In genomic region chr1:153670257-153670858, GRCh38 we compare ENCODE assay signal across 8 cellular contexts. TPM values are rescaled to one million over a fixed set of nuclear protein-coding genes. Genes with fewer than 3 reads are reported as not detected.
A peak's percentile ranks its signal among the peaks of the same experiment; 100 is the strongest.
DNase-seq lines count a peak whose midpoint lies in the region; ATAC-seq and TF ChIP-seq lines count a peak whose summit lies in the region.

No MANE protein-coding gene starts in this region.

- intact Hi-C loops in A673 (cut with micrococcal nuclease; ENCODE audit: unreplicated experiment): loop anchor here (2.0 to 5.0 kb wide), 3 partner anchors 158 to 316 kb away; partner anchors contain the start of genes RAB13 and SLC39A1

- H3K27me3 ChIP-seq in A673 (replicated peaks; ENCODE audit: insufficient read depth, low read depth, low read length, poor library complexity) (no peaks in the 10 kb centered on the region), H7 (ENCODE audit: control insufficient read depth, insufficient read depth, low read length) (no peaks in the 10 kb centered on the region), liver (ENCODE audit: control insufficient read depth in 4 of 4, insufficient read depth in 4 of 4, low read length in 3 of 4) (no peaks in the 10 kb centered on the region)

- H3K4me3 ChIP-seq in A673 (ENCODE audit: low read depth, low read length, poor library complexity, severe bottlenecking) (peak overlapping the region; percentile 70), H7 (ENCODE audit: insufficient read depth, low read depth, low read length) (peak overlapping the region; percentile 93), astrocyte of the cerebellum (ENCODE audit: low read depth, low read length) (peak overlapping the region; percentile 93), liver (ENCODE audit: low read depth in 1 of 3, low read length in 3 of 3) (peak overlapping the region; percentile 70 to 99 (median 94))

- no peak for ATAC-seq in GM21447 (IDR thresholded peaks at IDR 0.05; ENCODE audit: unreplicated experiment)

- H3K4me1 ChIP-seq in A673 (ENCODE audit: insufficient read depth, low read length, poor library complexity, severe bottlenecking): peaks cover 8% of the 10 kb centered on the region
- H3K4me1 ChIP-seq in liver (ENCODE audit: control insufficient read depth in 4 of 4, insufficient read depth in 4 of 4, low read length in 3 of 4): peaks cover 7 to 26% (median 23%) of the 10 kb centered on the region in 4 donors

- no peak for TF ChIP-seq RAD21 in liver (IDR thresholded peaks at IDR 0.05)

- POLR2A ChIA-PET in A673 (lab: Charles Lee; ENCODE audit: low non-redundant PET): interaction anchor here (0.7 kb wide), 1 partner anchor 1157 kb away, joined by 4 read pairs; no protein-coding TSS in a partner anchor

- H3K9me3 ChIP-seq in A673 (ENCODE audit: low read depth, low read length, poor library complexity, severe bottlenecking) (no peaks in the 10 kb centered on the region), liver (ENCODE audit: control insufficient read depth in 4 of 4, low read length in 3 of 4) (no peaks in the 10 kb centered on the region)

- CTCF ChIA-PET in A673 (lab: Charles Lee): no interaction called here

- peak overlapping the region; percentile 85 for H3K27ac ChIP-seq in A673 (ENCODE audit: low read depth, low read length, poor library complexity, severe bottlenecking)
- peak overlapping the region; percentile 79 to 89 for H3K27ac ChIP-seq in liver (ENCODE audit: low read depth in 1 of 2, low read length in 2 of 2)

- H3K36me3 ChIP-seq in A673 (ENCODE audit: insufficient read depth, low read length, poor library complexity, severe bottlenecking): peaks cover 46% of the 10 kb centered on the region
- H3K36me3 ChIP-seq in H7 (replicated peaks; ENCODE audit: control insufficient read depth, insufficient read depth, low read length): peaks cover 39% of the 10 kb centered on the region
- peaks cover 10 to 28% (median 25%) of the 10 kb centered on the region in 4 donors for H3K36me3 ChIP-seq in liver (ENCODE audit: control insufficient read depth in 4 of 4, insufficient read depth in 3 of 4, low read depth in 1 of 4, low read length in 3 of 4)

- TF ChIP-seq CTCF in A673 (conservative IDR thresholded peaks at IDR 0.05; ENCODE audit: low read depth, low read length) (no peak), astrocyte of the cerebellum (IDR thresholded peaks at IDR 0.05; ENCODE audit: low read depth, low read length, missing control alignments) (no peak), liver (IDR thresholded peaks at IDR 0.05; ENCODE audit: low read depth, low read length, missing input control) (no peak)

- 2% methylated on average over 22 of the region's 22 CpGs for WGBS in liver

- in situ Hi-C loops in astrocyte of the cerebellum (cut with HindIII; ENCODE audit: low sequenced_read_pairs): no loop called here

- peak overlapping the region; percentile 89 to 96 for H3K9ac ChIP-seq in liver (ENCODE audit: low read depth in 1 of 2, low read length in 2 of 2)

- BruUV-seq in A673 (replicated peaks; lab: Mats Ljungman, UMichigan): TSS peak; percentile 85

- DNase-seq in A673 (ENCODE audit: low spot score) (no peak), H7 (no peak), astrocyte of the cerebellum (ENCODE audit: low read depth) (no peak), DMS114 treated with DMSO at 0.1 percent for 48 hours (lab: John Stamatoyannopoulos, UW; ENCODE audit: unreplicated experiment) (no peak)
- DNase-seq in stimulated activated CD8-positive, alpha-beta memory T cell treated with anti-CD3 and anti-CD28 coated beads, Interleukin-4, amount 100 ng/mL, for 48 hours: no peak
- DNase-seq in activated effector memory CD4-positive, alpha-beta T cell treated with anti-CD3 and anti-CD28 coated beads, Interleukin-2, amount 50 U/mL, for 16 hours: no peak

TF ChIP-seq in liver, 16 proteins besides CTCF, POLR2A, EP300 and RAD21:
- TF ChIP-seq ATF3 (IDR thresholded peaks at IDR 0.05): no peak
- TF ChIP-seq NR2F2 (IDR thresholded peaks at IDR 0.05): no peak
- no peak for TF ChIP-seq HNF4G (IDR thresholded peaks at IDR 0.05)
- no peak for TF ChIP-seq SP1 (IDR thresholded peaks at IDR 0.05)
- no peak for TF ChIP-seq HNF4A (conservative IDR thresholded peaks at IDR 0.05)
- TF ChIP-seq EGR1 (IDR thresholded peaks at IDR 0.05; ENCODE audit: low read depth in 2 of 2): no peak
- no peak for TF ChIP-seq ZBTB33 (IDR thresholded peaks at IDR 0.05)
- TF ChIP-seq TAF1 (conservative IDR thresholded peaks at IDR 0.05): no peak
- no peak for TF ChIP-seq FOXA1 (IDR thresholded peaks at IDR 0.05)

RNA-seq across cellular contexts. Expression of gene ILF2, which starts 0.4 kb away (rescaled TPM):
- total RNA-seq in A673 (2021) (391 and 420 TPM in 2 replicates), liver (10 to 100 TPM; 50.7 to 84.2 TPM)
- total RNA-seq in H7 (2014; rRNA removed; shearing (Covaris generic)): 624 and 716 TPM in 2 replicates
- 10 to 100 TPM; 28.7 to 52.3 TPM for polyA plus RNA-seq in liver

RNA-seq across cellular contexts. Expression of gene NPR1, which starts 8.1 kb away (rescaled TPM):
- total RNA-seq in A673 (2021) (0.87 and 1.1 TPM in 2 replicates), liver (10 to 100 TPM in 1 of 2 donors, 1 to 10 TPM in 1; 4.7 to 15.8 TPM)
- 8.7 and 10.7 TPM in 2 replicates for total RNA-seq in H7 (2014; rRNA removed; shearing (Covaris generic))
- polyA plus RNA-seq in liver: 10 to 100 TPM in 1 of 2 donors, 1 to 10 TPM in 1; 2.8 to 12.6 TPM

RNA-seq across cellular contexts. Expression of gene SNAPIN, which starts 11.9 kb away (rescaled TPM):
- total RNA-seq in A673 (2021) (47.4 and 55.9 TPM in 2 replicates), liver (10 to 100 TPM; 21.8 to 30.5 TPM)
- 48.3 and 48.5 TPM in 2 replicates for total RNA-seq in H7 (2014; rRNA removed; shearing (Covaris generic))
- 10 to 100 TPM; 20.0 to 26.6 TPM for polyA plus RNA-seq in liver

RNA-seq across cellular contexts. Expression of gene CHTOP, which starts 36.5 kb away (rescaled TPM):
- total RNA-seq in A673 (2021) (99.8 and 101 TPM in 2 replicates), liver (10 to 100 TPM; 26.8 to 30.9 TPM)
- 63.8 and 67.0 TPM in 2 replicates for total RNA-seq in H7 (2014; rRNA removed; shearing (Covaris generic))
- polyA plus RNA-seq in liver: 10 to 100 TPM; 16.4 to 21.9 TPM

RNA-seq across cellular contexts. Expression of gene S100A1, which starts 42.1 kb away (rescaled TPM):
- total RNA-seq in A673 (2021): 0.72 TPM in 1 of 2 replicates, not detected in the other
- total RNA-seq in H7 (2014; rRNA removed; shearing (Covaris generic)): 0.63 and 0.80 TPM in 2 replicates
- total RNA-seq in liver: under 1 TPM; 0.33 TPM
- under 1 TPM; 0.21 to 0.25 TPM for polyA plus RNA-seq in liver
